Comparison of ENCODE assay signal across 16 cellular contexts in genomic region chr7:151454932-151455530, GRCh38. TPM values are rescaled to one million over a fixed set of nuclear protein-coding genes. Genes with fewer than 3 reads are reported as not detected.
"Had no signal": no experiment of that assay in that cellular context is flagged by ENCODE, and none has a peak within 500 bp of the region (broad histone marks: within the 10 kb centered on the region; RNA-seq: fewer than 3 reads in every experiment).

No MANE protein-coding gene starts in this region.

- H3K36me3 Mint-ChIP-seq: activated naive CD8-positive, alpha-beta T cell; natural killer cell had no signal

- H3K27ac ChIP-seq: brain microvascular endothelial cell, pancreas, SJCRH30, tibial artery had no signal

- H3K27me3 Mint-ChIP-seq: activated T-helper 17 cell treated with anti-CD3 and anti-CD28 coated beads, Interleukin-2, amount 50 U/mL, for 72 hours had no signal

- H3K27ac Mint-ChIP-seq: activated naive CD8-positive, alpha-beta T cell; natural killer cell had no signal

- ATAC-seq: left cardiac atrium, mucosa of descending colon, natural killer cell, pancreas had no signal

- H3K9me3 ChIP-seq: mucosa of descending colon, pancreas, SJCRH30, tibial artery had no signal

- H3K9me3 Mint-ChIP-seq: activated T-helper 17 cell treated with anti-CD3 and anti-CD28 coated beads, Interleukin-2, amount 50 U/mL, for 72 hours; natural killer cell had no signal

- H3K4me3 Mint-ChIP-seq: activated naive CD8-positive, alpha-beta T cell; activated T-helper 17 cell treated with anti-CD3 and anti-CD28 coated beads, Interleukin-2, amount 50 U/mL, for 72 hours; natural killer cell had no signal

- H3K27me3 ChIP-seq: brain microvascular endothelial cell, pancreas, tibial artery had no signal

- DNase-seq: activated CD4-positive, alpha-beta T cell treated with anti-CD3 and anti-CD28 coated beads, Interleukin-2, amount 50 U/mL, for 4 hours; brain microvascular endothelial cell; cerebellar nuclear complex; dermis blood vessel endothelial cell; natural killer cell; SJCRH30; stimulated activated CD4-positive, alpha-beta T cell treated with anti-CD3 and anti-CD28 coated beads, Interleukin-4, amount 100 ng/mL, for 4 hours; tibial artery had no signal

RNA-seq across cellular contexts. Expression of gene CRYGN, which starts 15.1 kb away (rescaled TPM):
- total RNA-seq: activated T-helper 17 cell treated with anti-CD3 and anti-CD28 coated beads, Interleukin-2, amount 50 U/mL, for 72 hours; dermis blood vessel endothelial cell; glomerular endothelial cell; natural killer cell; SJCRH30; skeletal muscle tissue; T-helper 2 cell treated with Interferon-gamma antibody and Interleukin-4, amounts not matched to agents 100 ng/mL and 5 ng/mL, for 36 hours had no signal

RNA-seq across cellular contexts. Expression of gene WDR86, which starts 45.2 kb away (rescaled TPM):
- total RNA-seq: dermis blood vessel endothelial cell; T-helper 2 cell treated with Interferon-gamma antibody and Interleukin-4, amounts not matched to agents 100 ng/mL and 5 ng/mL, for 36 hours had no signal
